ENCODE assay signal across 22 cellular contexts in the genomic region with DNA sequence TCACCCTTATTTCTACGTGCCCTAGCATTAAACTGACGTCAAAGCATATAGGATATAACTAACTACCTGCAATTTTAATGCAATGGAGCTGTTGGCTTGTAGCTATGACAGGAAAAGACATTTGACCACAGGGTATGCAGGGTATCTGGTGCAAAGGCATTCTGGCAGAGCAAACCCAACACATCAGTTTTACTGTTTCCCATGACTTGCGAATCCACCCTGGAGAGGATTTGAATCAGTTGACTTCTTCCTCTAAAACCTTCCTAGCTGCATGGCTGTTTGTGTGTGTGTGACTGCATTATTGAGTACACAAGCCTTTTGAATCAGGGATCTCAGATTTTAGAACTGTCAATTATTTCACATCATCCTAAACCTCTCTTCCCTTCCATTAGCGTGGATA. TPM values are rescaled to one million over a fixed set of nuclear protein-coding genes. Genes with fewer than 3 reads are reported as not detected.
DNase-seq lines count a peak whose midpoint lies in the region; ATAC-seq, FAIRE-seq and TF ChIP-seq lines count a peak whose summit lies in the region.
"Had no signal": no experiment of that assay in that cellular context is flagged by ENCODE, and none has a peak within 500 bp of the region (broad histone marks: within the 10 kb centered on the region; RNA-seq: fewer than 3 reads in every experiment).

No MANE protein-coding gene starts in this region.

- H3K9ac ChIP-seq in endothelial cell of umbilical vein (replicated peaks; ENCODE audit: extremely low read depth, insufficient read depth, low read length) = no peak overlapping the region
- H3K9ac ChIP-seq in skeletal muscle satellite cell (ENCODE audit: low read depth, low read length) = peak overlapping the region; percentile 36

- no peak for TF ChIP-seq POLR2A in endothelial cell of umbilical vein (IDR thresholded peaks at IDR 0.05; ENCODE audit: low read depth, low read length)
- no peak for TF ChIP-seq POLR2A in esophagus muscularis mucosa (IDR thresholded peaks at IDR 0.05; ENCODE audit: low read depth)

- H3K27ac ChIP-seq in PC-9 = peak overlapping the region; percentile 99
- H3K27ac ChIP-seq in endothelial cell of umbilical vein (ENCODE audit: insufficient read depth, low read depth, low read length) = peak overlapping the region; percentile 77
- no peak overlapping the region for H3K27ac ChIP-seq in esophagus muscularis mucosa (replicated peaks in 1 of 4)
- H3K27ac ChIP-seq: A549, body of pancreas, gastroesophageal sphincter, WERI-Rb-1 had no signal

- peak; percentile 58 for FAIRE-seq in endothelial cell of umbilical vein (lab: Jason Lieb, UNC)
- FAIRE-seq: A549 had no signal

- intact Hi-C loops in activated CD4-positive, alpha-beta T cell treated with anti-CD3 and anti-CD28 coated beads, Interleukin-2, amount 10 ng/mL, durations not matched to agents 24 days and 14 days (cut with micrococcal nuclease) = no loop called here
- intact Hi-C loops in PC-9 (cut with micrococcal nuclease; ENCODE audit: unreplicated experiment) = loop anchor here (2.0 to 10.0 kb wide), 4 partner anchors 34 to 338 kb away; a partner anchor contains a TSS
- intact Hi-C loops in endothelial cell of umbilical vein (cut with micrococcal nuclease) = no loop called here
- intact Hi-C loops in esophagus muscularis mucosa (cut with DNase I) = no loop called here

- H3K27me3 ChIP-seq in PC-9 (ENCODE audit: insufficient read depth, low read depth) (no peaks in the 10 kb centered on the region), endothelial cell of umbilical vein (ENCODE audit: control insufficient read depth in 2 of 2, insufficient read depth in 2 of 2, low read length in 2 of 2) (no peaks in the 10 kb centered on the region), skeletal muscle satellite cell (ENCODE audit: control insufficient read depth, insufficient read depth, low read length) (no peaks in the 10 kb centered on the region), esophagus muscularis mucosa (peaks cover 0 to 4% (median 0%) of the 10 kb centered on the region in 4 donors)
- H3K27me3 ChIP-seq: body of pancreas had no signal

- H3K27ac Mint-ChIP-seq in activated CD4-positive, alpha-beta T cell treated with anti-CD3 and anti-CD28 coated beads, Interleukin-2, amount 10 ng/mL, durations not matched to agents 24 days and 14 days = no peak overlapping the region
- H3K27ac Mint-ChIP-seq: activated CD4-positive, alpha-beta memory T cell treated with anti-CD3 and anti-CD28 coated beads for 36 hours; activated naive CD4-positive, alpha-beta T cell treated with anti-CD3 and anti-CD28 coated beads, Interleukin-2, amount 10 ng/mL, durations not matched to agents 7 days and 5 days; CD14-positive monocyte had no signal

- peaks cover 38% of the 10 kb centered on the region for H3F3A ChIP-seq in PC-9 (ENCODE audit: insufficient read depth, low read depth)

- peak; percentile 25 for DNase-seq in activated CD4-positive, alpha-beta T cell treated with anti-CD3 and anti-CD28 coated beads, Interleukin-2, amount 10 ng/mL, durations not matched to agents 24 days and 14 days
- no peak for DNase-seq in activated CD4-positive, alpha-beta T cell treated with anti-CD3 and anti-CD28 coated beads for 1 hour
- DNase-seq in PC-9 = peak; percentile 40 to 78
- no peak for DNase-seq in endothelial cell of umbilical vein (ENCODE audit: low read depth, low spot score)
- DNase-seq in cortex of kidney (lab: John Stamatoyannopoulos, UW) = no peak
- no peak for DNase-seq in esophagus muscularis mucosa (ENCODE audit: extremely low spot score)
- DNase-seq: activated naive CD4-positive, alpha-beta T cell treated with anti-CD3 and anti-CD28 coated beads, Interleukin-2, amount 10 ng/mL, durations not matched to agents 7 days and 5 days; body of pancreas; DMS 273 treated with DMSO at 0.1 percent for 48 hours; KBM-7; NCI-H510A treated with DMSO at 0.1 percent for 48 hours; stimulated activated CD4-positive, alpha-beta T cell treated with anti-CD3 and anti-CD28 coated beads, Interleukin-12 subunit alpha, Interleukin-12 subunit beta, amount 100 ng/mL, for 4 hours; WERI-Rb-1 had no signal

- ATAC-seq in GM18907 (IDR thresholded peaks at IDR 0.05; ENCODE audit: unreplicated experiment) = no peak
- ATAC-seq: body of pancreas, gastroesophageal sphincter, left lobe of liver had no signal

- CTCF ChIA-PET in PC-9 (lab: Charles Lee) = interaction anchor here (0.6 to 1.0 kb wide), 2 partner anchors 11 to 92 kb away, joined by 3 to 4 read pairs; no protein-coding TSS in a partner anchor
- CTCF ChIA-PET in endothelial cell of umbilical vein (lab: Charles Lee) = interaction anchor here (0.8 to 3.8 kb wide), 11 partner anchors 10 to 221 kb away, joined by 3 to 19 read pairs (median 3); a partner anchor contains a TSS

- peaks cover 5% of the 10 kb centered on the region; the same call in 1 of the 2 replicates for H3K9me3 ChIP-seq in PC-9 (ENCODE audit: insufficient read depth, low read depth)
- no peaks in the 10 kb centered on the region for H3K9me3 ChIP-seq in endothelial cell of umbilical vein (replicated peaks; ENCODE audit: control insufficient read depth, insufficient read depth, low read length)
- no peaks in the 10 kb centered on the region for H3K9me3 ChIP-seq in skeletal muscle satellite cell (replicated peaks; ENCODE audit: low read length)
- no peaks in the 10 kb centered on the region for H3K9me3 ChIP-seq in esophagus muscularis mucosa
- H3K9me3 ChIP-seq: A549, body of pancreas, gastroesophageal sphincter had no signal

- H3K36me3 Mint-ChIP-seq in activated CD4-positive, alpha-beta T cell treated with anti-CD3 and anti-CD28 coated beads, Interleukin-2, amount 10 ng/mL, durations not matched to agents 24 days and 14 days (ENCODE audit: low read depth) = no peaks in the 10 kb centered on the region
- H3K36me3 Mint-ChIP-seq: activated CD4-positive, alpha-beta memory T cell treated with anti-CD3 and anti-CD28 coated beads for 36 hours; activated naive CD4-positive, alpha-beta T cell treated with anti-CD3 and anti-CD28 coated beads, Interleukin-2, amount 10 ng/mL, durations not matched to agents 7 days and 5 days; CD14-positive monocyte had no signal

- H3K4me3 ChIP-seq in PC-9 = peak overlapping the region; percentile 25; the same call in 1 of the 2 replicates
- H3K4me3 ChIP-seq in endothelial cell of umbilical vein (replicated peaks in 1 of 3; ENCODE audit: insufficient read depth in 1 of 3, low read depth in 1 of 3, low read length in 3 of 3) = no peak overlapping the region
- peak overlapping the region; percentile 22 for H3K4me3 ChIP-seq in skeletal muscle satellite cell (ENCODE audit: low read length)
- H3K4me3 ChIP-seq in esophagus muscularis mucosa = no peak overlapping the region
- H3K4me3 ChIP-seq: A549, body of pancreas, gastroesophageal sphincter had no signal

- TF ChIP-seq CTCF in PC-9 (conservative IDR thresholded peaks at IDR 0.05) (no peak), endothelial cell of umbilical vein (IDR thresholded peaks at IDR 0.05; ENCODE audit: extremely low read depth in 1 of 2, insufficient read depth in 1 of 2, low read depth in 1 of 2, low read length in 2 of 2) (no peak), esophagus muscularis mucosa (IDR thresholded peaks at IDR 0.05) (no peak)

- BruUV-seq in PC-9 (replicated peaks; lab: Mats Ljungman, UMichigan) = TSS peak; percentile 83
- BruUV-seq in endothelial cell of umbilical vein (replicated peaks; lab: Mats Ljungman, UMichigan) = no TSS peak

- POLR2A ChIA-PET in PC-9 (lab: Charles Lee; ENCODE audit: unreplicated experiment) = interaction anchor here (0.6 to 1.0 kb wide), 8 partner anchors 12 to 1655 kb away, joined by 3 to 9 read pairs (median 4); no protein-coding TSS in a partner anchor
- POLR2A ChIA-PET in endothelial cell of umbilical vein (lab: Charles Lee) = no interaction called here

- peaks cover 9% of the 10 kb centered on the region for H3K4me1 Mint-ChIP-seq in activated CD4-positive, alpha-beta T cell treated with anti-CD3 and anti-CD28 coated beads, Interleukin-2, amount 10 ng/mL, durations not matched to agents 24 days and 14 days
- H3K4me1 Mint-ChIP-seq: CD14-positive monocyte, neural crest cell had no signal

- H3K27me3 Mint-ChIP-seq in activated CD4-positive, alpha-beta T cell treated with anti-CD3 and anti-CD28 coated beads, Interleukin-2, amount 10 ng/mL, durations not matched to agents 24 days and 14 days = peaks cover 8% of the 10 kb centered on the region

- dilution Hi-C loops in endothelial cell of umbilical vein (cut with MboI; ENCODE audit: extremely low pct_ligation_motif_present, low sequenced_read_pairs) = no loop called here

- no peak for TF ChIP-seq EP300 in esophagus muscularis mucosa (IDR thresholded peaks at IDR 0.05)

- no peaks in the 10 kb centered on the region for H3K9me1 ChIP-seq in endothelial cell of umbilical vein (replicated peaks; ENCODE audit: control insufficient read depth, extremely low read depth, insufficient read depth, low read length)

- H3K4me1 ChIP-seq in PC-9 (replicated peaks; ENCODE audit: insufficient read depth) (peaks cover 51% of the 10 kb centered on the region), endothelial cell of umbilical vein (ENCODE audit: control insufficient read depth, extremely low read depth, insufficient read depth, low read length) (peaks cover 19% of the 10 kb centered on the region), skeletal muscle satellite cell (ENCODE audit: control insufficient read depth, insufficient read depth, low read length) (peaks cover 44% of the 10 kb centered on the region), esophagus muscularis mucosa (no peaks in the 10 kb centered on the region)
- H3K4me1 ChIP-seq: body of pancreas, gastroesophageal sphincter had no signal

- H3K4me2 ChIP-seq in PC-9 (peak overlapping the region; percentile 66), endothelial cell of umbilical vein (ENCODE audit: insufficient read depth, low read length) (no peak overlapping the region), skeletal muscle satellite cell (ENCODE audit: low read length) (peak overlapping the region; percentile 53)
- H3K4me2 ChIP-seq: A549 had no signal

- no peaks in the 10 kb centered on the region for H4K20me1 ChIP-seq in PC-9 (ENCODE audit: insufficient read depth)
- H4K20me1 ChIP-seq in endothelial cell of umbilical vein (replicated peaks; ENCODE audit: control insufficient read depth, extremely low read depth, insufficient read depth, low read length) = no peaks in the 10 kb centered on the region

- H3K36me3 ChIP-seq in PC-9 (ENCODE audit: low read depth) = no peaks in the 10 kb centered on the region
- H3K36me3 ChIP-seq in endothelial cell of umbilical vein (ENCODE audit: control insufficient read depth in 2 of 2, extremely low read depth in 1 of 2, insufficient read depth in 2 of 2, low read length in 2 of 2) = no peaks in the 10 kb centered on the region
- no peaks in the 10 kb centered on the region for H3K36me3 ChIP-seq in skeletal muscle satellite cell (ENCODE audit: insufficient read depth, low read length)
- H3K36me3 ChIP-seq in esophagus muscularis mucosa = no peaks in the 10 kb centered on the region
- H3K36me3 ChIP-seq: gastroesophageal sphincter, WERI-Rb-1 had no signal

- 87% methylated on average over 4 of the region's 4 CpGs for WGBS in esophagus muscularis mucosa

- no peak overlapping the region for H3K4me3 Mint-ChIP-seq in activated CD4-positive, alpha-beta T cell treated with anti-CD3 and anti-CD28 coated beads, Interleukin-2, amount 10 ng/mL, durations not matched to agents 24 days and 14 days
- H3K4me3 Mint-ChIP-seq: activated CD4-positive, alpha-beta memory T cell treated with anti-CD3 and anti-CD28 coated beads for 36 hours; activated naive CD4-positive, alpha-beta T cell treated with anti-CD3 and anti-CD28 coated beads, Interleukin-2, amount 10 ng/mL, durations not matched to agents 7 days and 5 days; CD14-positive monocyte; neural crest cell had no signal

- H2AFZ ChIP-seq in PC-9 (no peak overlapping the region), endothelial cell of umbilical vein (ENCODE audit: low read depth, low read length) (no peak overlapping the region)

- H3K79me2 ChIP-seq in PC-9 (ENCODE audit: low read depth) (no peaks in the 10 kb centered on the region), endothelial cell of umbilical vein (ENCODE audit: control insufficient read depth, insufficient read depth, low read length) (no peaks in the 10 kb centered on the region)

- H3K9me2 ChIP-seq in PC-9 (ENCODE audit: insufficient read depth) = no peaks in the 10 kb centered on the region

- no peaks in the 10 kb centered on the region for H3K9me3 Mint-ChIP-seq in activated CD4-positive, alpha-beta T cell treated with anti-CD3 and anti-CD28 coated beads, Interleukin-2, amount 10 ng/mL, durations not matched to agents 24 days and 14 days
- H3K9me3 Mint-ChIP-seq: activated CD4-positive, alpha-beta memory T cell treated with anti-CD3 and anti-CD28 coated beads for 36 hours; activated naive CD4-positive, alpha-beta T cell treated with anti-CD3 and anti-CD28 coated beads, Interleukin-2, amount 10 ng/mL, durations not matched to agents 7 days and 5 days had no signal

RNA-seq across cellular contexts. Expression of a gene that starts 41.7 kb away (rescaled TPM):
- total RNA-seq in activated CD4-positive, alpha-beta T cell treated with anti-CD3 and anti-CD28 coated beads, Interleukin-2, amount 10 ng/mL, durations not matched to agents 24 days and 14 days = not detected in 2 replicates
- total RNA-seq in PC-9 (2021) (0.80 and 1.4 TPM in 2 replicates), endothelial cell of umbilical vein (0.18 and 0.30 TPM in 2 replicates), esophagus muscularis mucosa (under 1 TPM; 0.11 to 0.42 (median 0.15) TPM)
- 0.08 TPM in 2 replicates for polyA plus RNA-seq in endothelial cell of umbilical vein
- polyA plus RNA-seq in endothelial cell of umbilical vein (2011; cell fraction: cytosol; rRNA removed) = 0.11 and 0.12 TPM in 2 replicates
- 0.28 and 0.42 TPM in 2 replicates for polyA plus RNA-seq in endothelial cell of umbilical vein (2011; cell fraction: nucleus; rRNA removed)
- polyA plus RNA-seq in endothelial cell of umbilical vein (2012) = 3.9 and 5.3 TPM in 2 replicates
- 0.73 and 0.76 TPM in 2 replicates for polyA minus RNA-seq in endothelial cell of umbilical vein
- not detected for polyA minus RNA-seq in endothelial cell of umbilical vein (2011; cell fraction: cytosol; rRNA and poly(A)+ RNA removed)
- polyA minus RNA-seq in endothelial cell of umbilical vein (2011; cell fraction: nucleus; rRNA and poly(A)+ RNA removed) = 0.87 and 1.3 TPM in 2 replicates
- 0.25 and 1.3 TPM in 2 replicates for total RNA-seq in skeletal muscle satellite cell (2012; rRNA removed)
- total RNA-seq: activated CD4-positive, alpha-beta memory T cell treated with anti-CD3 and anti-CD28 coated beads for 36 hours; T-helper 1 cell treated with Interleukin-12 subunit alpha and Interleukin-12 subunit beta and Interleukin-4 antibody, amounts not matched to agents 30 ng/mL and 1 ng/mL, for 36 hours had no signal
- polyA plus RNA-seq: CD14-positive monocyte had no signal

Comparison
In these comparisons a context has a peak if more than half of its experiments do, and no peak if none do; other contexts are left out.
1. DNase-seq: peak in activated CD4-positive, alpha-beta T cell treated with anti-CD3 and anti-CD28 coated beads, Interleukin-2, amount 10 ng/mL, durations not matched to agents 24 days and 14 days (single experiment) and PC-9 (2 of 2); none in activated CD4-positive, alpha-beta T cell treated with anti-CD3 and anti-CD28 coated beads for 1 hour (single experiment), endothelial cell of umbilical vein (single experiment), cortex of kidney (single experiment) and esophagus muscularis mucosa (single experiment).
2. H3K27ac ChIP-seq: peak in PC-9 (single experiment) and endothelial cell of umbilical vein (single experiment); none in esophagus muscularis mucosa (0 of 4).
3. H3K4me3 ChIP-seq: peak in PC-9 (single experiment) and skeletal muscle satellite cell (single experiment); none in endothelial cell of umbilical vein (0 of 3) and esophagus muscularis mucosa (0 of 4).